In the genomic region with DNA sequence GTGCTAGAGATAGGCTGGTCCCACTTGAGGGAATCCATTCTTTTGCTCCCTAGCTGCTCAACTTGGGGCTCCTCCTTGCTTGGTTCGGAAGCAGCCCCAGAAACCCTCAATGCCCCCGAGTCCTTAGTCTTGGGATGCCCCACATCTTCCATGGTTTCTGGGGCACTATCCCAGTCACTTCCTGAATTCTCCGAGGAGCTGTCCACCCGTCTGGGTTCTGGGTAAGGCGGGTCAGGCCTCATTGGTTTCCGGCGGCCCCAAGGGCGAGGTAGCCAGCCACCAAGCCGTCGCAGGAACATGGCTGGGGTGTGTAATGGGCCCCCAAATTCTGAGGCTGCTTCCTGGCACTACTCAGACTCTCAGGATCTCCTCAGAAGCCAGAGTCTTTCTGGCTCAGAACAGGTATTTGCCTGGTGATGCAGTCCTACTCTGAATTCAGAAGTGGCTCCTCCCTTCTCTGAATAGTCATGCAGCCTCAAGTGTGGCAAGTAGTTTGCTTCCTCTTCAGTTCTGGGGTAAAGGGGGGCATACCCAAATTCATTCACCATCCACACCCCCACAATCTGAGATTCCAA, we compare ENCODE assay signal across 8 cellular contexts. TPM values are rescaled to one million over a fixed set of nuclear protein-coding genes. Genes with fewer than 3 reads are reported as not detected.
A peak's percentile ranks its signal among the peaks of the same experiment; 100 is the strongest.
DNase-seq lines count a peak whose midpoint lies in the region; ATAC-seq and TF ChIP-seq lines count a peak whose summit lies in the region.

No MANE protein-coding gene starts in this region.

- peak overlapping the region; percentile 81 to 90 (median 84) for H3K27ac ChIP-seq in Peyer's patch
- H3K27ac ChIP-seq in naive thymus-derived CD4-positive, alpha-beta T cell (ENCODE audit: low read depth, low read length), result peak overlapping the region; percentile 88

- DNase-seq in DMS53 (lab: John Stamatoyannopoulos, UW) (peak; percentile 54), DMS53 treated with DMSO at 0.1 percent for 48 hours (lab: John Stamatoyannopoulos, UW; ENCODE audit: unreplicated experiment) (no peak), Peyer's patch (peak in 1 of 3 donors; percentile 55), DMS 273 treated with DMSO at 0.1 percent for 48 hours (lab: John Stamatoyannopoulos, UW) (no peak), inferior parietal cortex (ENCODE audit: extremely low spot score) (no peak)
- DNase-seq in naive thymus-derived CD4-positive, alpha-beta T cell, result peak in 4 of 9 donors; percentile 22 to 38 (median 34)

- TF ChIP-seq POLR2A in Peyer's patch (IDR thresholded peaks at IDR 0.05), result no peak

- H3K27me3 ChIP-seq in Peyer's patch (no peaks in the 10 kb centered on the region), endocrine pancreas (ENCODE audit: control insufficient read depth, insufficient read depth, low read length) (no peaks in the 10 kb centered on the region)
- no peaks in the 10 kb centered on the region for H3K27me3 ChIP-seq in naive thymus-derived CD4-positive, alpha-beta T cell (ENCODE audit: control insufficient read depth in 2 of 2, insufficient read depth in 2 of 2, low read length in 2 of 2)

- no peaks in the 10 kb centered on the region for H3K9me3 Mint-ChIP-seq in naive thymus-derived CD4-positive, alpha-beta T cell

- H3K36me3 ChIP-seq in Peyer's patch (peaks cover 0 to 25% (median 0%) of the 10 kb centered on the region in 3 donors), endocrine pancreas (ENCODE audit: control insufficient read depth, insufficient read depth, low read length) (peaks cover 2% of the 10 kb centered on the region)
- peaks cover 0 to 38% (median 6%) of the 10 kb centered on the region in 3 experiments for H3K36me3 ChIP-seq in naive thymus-derived CD4-positive, alpha-beta T cell (ENCODE audit: control insufficient read depth in 2 of 3, insufficient read depth in 3 of 3, low read length in 3 of 3)

- CTCF ChIA-PET in naive thymus-derived CD4-positive, alpha-beta T cell (lab: Charles Lee), result no interaction called here

- peaks cover 59 to 92% (median 83%) of the 10 kb centered on the region in 7 donors for H3K4me1 Mint-ChIP-seq in naive thymus-derived CD4-positive, alpha-beta T cell

- H3K4me3 Mint-ChIP-seq in naive thymus-derived CD4-positive, alpha-beta T cell, result peak overlapping the region; percentile 89 to 98 (median 92)

- H3K9ac ChIP-seq in endocrine pancreas (ENCODE audit: control insufficient read depth, insufficient read depth, low read length), result peak overlapping the region; percentile 92

- peak; percentile 47 for ATAC-seq in naive thymus-derived CD4-positive, alpha-beta T cell
- no peak for ATAC-seq in GM18517 (IDR thresholded peaks at IDR 0.05; ENCODE audit: unreplicated experiment)

- peak overlapping the region; percentile 54 to 74 (median 66) for H3K4me3 ChIP-seq in Peyer's patch
- peak overlapping the region; percentile 74 for H3K4me3 ChIP-seq in endocrine pancreas (ENCODE audit: control insufficient read depth, insufficient read depth, low read length)
- H3K4me3 ChIP-seq in naive thymus-derived CD4-positive, alpha-beta T cell (ENCODE audit: low read length), result peak overlapping the region; percentile 79

- H3K36me3 Mint-ChIP-seq in naive thymus-derived CD4-positive, alpha-beta T cell, result peaks cover 6 to 45% (median 18%) of the 10 kb centered on the region in 5 donors

- peak overlapping the region; percentile 81 to 95 (median 88) for H3K27ac Mint-ChIP-seq in naive thymus-derived CD4-positive, alpha-beta T cell

- H3K9me3 ChIP-seq in Peyer's patch (no peaks in the 10 kb centered on the region), endocrine pancreas (ENCODE audit: control insufficient read depth, low read length) (no peaks in the 10 kb centered on the region)
- H3K9me3 ChIP-seq in naive thymus-derived CD4-positive, alpha-beta T cell (ENCODE audit: control insufficient read depth in 2 of 3, low read length in 3 of 3), result no peaks in the 10 kb centered on the region

- H3K4me1 ChIP-seq in Peyer's patch (peaks cover 9 to 73% (median 19%) of the 10 kb centered on the region in 4 donors), endocrine pancreas (ENCODE audit: control insufficient read depth, insufficient read depth, low read length) (peaks cover 6% of the 10 kb centered on the region)
- H3K4me1 ChIP-seq in naive thymus-derived CD4-positive, alpha-beta T cell (ENCODE audit: control insufficient read depth in 2 of 2, insufficient read depth in 2 of 2, low read length in 2 of 2), result peaks cover 43 to 54% of the 10 kb centered on the region in 2 donors

- POLR2A ChIA-PET in naive thymus-derived CD4-positive, alpha-beta T cell (lab: Charles Lee), result interaction anchor here (0.6 to 1.6 kb wide), 3 partner anchors 119 to 310 kb away, joined by 3 to 5 read pairs (median 5); a partner anchor contains a TSS

- intact Hi-C loops in naive thymus-derived CD4-positive, alpha-beta T cell (cut with micrococcal nuclease), result loop anchor here (1.0 to 10.0 kb wide), 3 partner anchors 7 to 1755 kb away; a partner anchor contains a TSS

- H3K27me3 Mint-ChIP-seq in naive thymus-derived CD4-positive, alpha-beta T cell, result no peaks in the 10 kb centered on the region

- no peak for TF ChIP-seq CTCF in Peyer's patch (IDR thresholded peaks at IDR 0.05)

RNA-seq across cellular contexts. Expression of a gene that starts 0.8 kb away (rescaled TPM):
- total RNA-seq in Peyer's patch, result 10 to 100 TPM; 26.4 to 46.7 (median 37.2) TPM
- 10 to 100 TPM; 14.0 to 32.8 (median 23.2) TPM for total RNA-seq in naive thymus-derived CD4-positive, alpha-beta T cell
- polyA plus RNA-seq in naive thymus-derived CD4-positive, alpha-beta T cell, result 10 to 100 TPM; 22.3 to 33.7 TPM

RNA-seq across cellular contexts. Expression of a gene that starts 4.0 kb away (rescaled TPM):
- 10 to 100 TPM in 3 of 4 donors, not detected in 1; 10.0 to 34.9 (median 10.9) TPM for total RNA-seq in Peyer's patch
- 1 to 10 TPM in 4 of 5 experiments, under 1 TPM in 1; 0.78 to 4.3 (median 2.8) TPM for total RNA-seq in naive thymus-derived CD4-positive, alpha-beta T cell
- polyA plus RNA-seq in naive thymus-derived CD4-positive, alpha-beta T cell, result 1 to 10 TPM; 3.8 to 5.0 TPM

RNA-seq across cellular contexts. Expression of a gene that starts 5.1 kb away (rescaled TPM):
- 10 to 100 TPM; 29.4 to 63.5 (median 41.9) TPM for total RNA-seq in Peyer's patch
- 10 to 100 TPM; 12.8 to 35.1 (median 28.9) TPM for total RNA-seq in naive thymus-derived CD4-positive, alpha-beta T cell
- 10 to 100 TPM; 24.0 to 27.2 TPM for polyA plus RNA-seq in naive thymus-derived CD4-positive, alpha-beta T cell

RNA-seq across cellular contexts. Expression of a gene that starts 6.1 kb away (rescaled TPM):
- total RNA-seq in Peyer's patch, result 100 to 1,000 TPM; 209 to 243 (median 227) TPM
- total RNA-seq in naive thymus-derived CD4-positive, alpha-beta T cell, result 100 to 1,000 TPM; 101 to 215 (median 133) TPM
- 100 to 1,000 TPM; 260 to 275 TPM for polyA plus RNA-seq in naive thymus-derived CD4-positive, alpha-beta T cell

RNA-seq across cellular contexts. Expression of a gene that starts 7.3 kb away (rescaled TPM):
- total RNA-seq in Peyer's patch, result 100 to 1,000 TPM; 242 to 421 (median 323) TPM
- total RNA-seq in naive thymus-derived CD4-positive, alpha-beta T cell, result 100 to 1,000 TPM; 260 to 321 (median 280) TPM
- polyA plus RNA-seq in naive thymus-derived CD4-positive, alpha-beta T cell, result 10 to 100 TPM; 14.4 to 24.3 TPM
